2 cellular contexts compared by ENCODE assay signal in the genomic region with DNA sequence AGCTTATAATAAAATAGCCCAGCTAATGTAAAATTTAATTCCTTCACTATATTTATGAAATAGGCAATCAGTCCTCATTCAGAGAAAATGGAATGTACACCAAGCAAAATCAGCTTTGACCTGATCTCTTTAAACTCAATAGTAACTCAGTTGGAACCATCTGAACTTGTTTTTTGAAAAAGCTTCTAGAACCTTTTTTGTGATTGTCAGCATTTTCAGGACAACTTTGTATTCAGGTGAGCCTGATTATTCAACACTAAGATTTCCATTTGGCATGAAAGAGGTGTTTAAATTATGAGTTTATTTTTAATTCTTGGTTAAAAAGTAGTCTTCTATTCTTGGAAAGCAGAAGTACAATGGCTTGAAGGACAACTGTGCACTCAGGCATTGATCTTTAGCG.
TF ChIP-seq lines count a peak whose summit lies in the region.

No MANE protein-coding gene starts in this region.

TF ChIP-seq in HepG2, 621 proteins besides CTCF, POLR2A, EP300 and RAD21 (continued from another document):
- TF ChIP-seq, protein P1, sequence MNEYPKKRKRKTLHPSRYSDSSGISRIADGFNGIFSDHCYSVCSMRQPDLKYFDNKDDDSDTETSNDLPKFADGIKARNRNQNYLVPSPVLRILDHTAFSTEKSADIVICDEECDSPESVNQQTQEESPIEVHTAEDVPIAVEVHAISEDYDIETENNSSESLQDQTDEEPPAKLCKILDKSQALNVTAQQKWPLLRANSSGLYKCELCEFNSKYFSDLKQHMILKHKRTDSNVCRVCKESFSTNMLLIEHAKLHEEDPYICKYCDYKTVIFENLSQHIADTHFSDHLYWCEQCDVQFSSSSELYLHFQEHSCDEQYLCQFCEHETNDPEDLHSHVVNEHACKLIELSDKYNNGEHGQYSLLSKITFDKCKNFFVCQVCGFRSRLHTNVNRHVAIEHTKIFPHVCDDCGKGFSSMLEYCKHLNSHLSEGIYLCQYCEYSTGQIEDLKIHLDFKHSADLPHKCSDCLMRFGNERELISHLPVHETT (CRISPR knock-in tag; conservative IDR thresholded peaks at IDR 0.05): no peak
- TF ChIP-seq GPN1 (CRISPR knock-in tag; IDR thresholded peaks at IDR 0.05; ENCODE audit: borderline replicate concordance) (no peak), MTA3 (CRISPR knock-in tag; IDR thresholded peaks at IDR 0.05) (no peak), FOXO1 (CRISPR knock-in tag; IDR thresholded peaks at IDR 0.05) (no peak), FOXK2 (IDR thresholded peaks at IDR 0.05) (no peak), KDM2A (CRISPR knock-in tag; IDR thresholded peaks at IDR 0.05; ENCODE audit: borderline replicate concordance, low read depth) (no peak), MAFF (IDR thresholded peaks at IDR 0.05; ENCODE audit: low read depth, low read length) (peak; percentile 71), ZNF431 (CRISPR knock-in tag; IDR thresholded peaks at IDR 0.05; ENCODE audit: borderline replicate concordance, low read depth) (no peak), HNRNPL (IDR thresholded peaks at IDR 0.05; ENCODE audit: low read depth, low read length) (no peak), FOXA1 (IDR thresholded peaks at IDR 0.05) (no peak), FOXA1 (CRISPR knock-in tag; IDR thresholded peaks at IDR 0.05) (no peak), RFX1 (IDR thresholded peaks at IDR 0.05) (no peak), ZHX1 (CRISPR knock-in tag; IDR thresholded peaks at IDR 0.05; ENCODE audit: low read depth) (no peak), ZNF232 (CRISPR knock-in tag; IDR thresholded peaks at IDR 0.05; ENCODE audit: borderline replicate concordance) (no peak)

TF ChIP-seq in K562, 482 proteins besides CTCF, POLR2A, EP300 and RAD21 (continued from another document):
- TF ChIP-seq MAFF (IDR thresholded peaks at IDR 0.05; ENCODE audit: low read length) (peak; percentile 38; the same call in 1 of the 2 replicates), KLF16 (IDR thresholded peaks at IDR 0.05) (no peak), C11orf30 (IDR thresholded peaks at IDR 0.05; ENCODE audit: low read depth) (peak; percentile 27; the same call in 1 of the 2 replicates)
TF ChIP-seq in K562: peak in this region for 3.
